Comparison of ENCODE assay signal across 8 cellular contexts in genomic region chr12:68364893-68365725, GRCh38. TPM values are rescaled to one million over a fixed set of nuclear protein-coding genes. Genes with fewer than 3 reads are reported as not detected.
DNase-seq lines count a peak whose midpoint lies in the region; ATAC-seq and TF ChIP-seq lines count a peak whose summit lies in the region.

No MANE protein-coding gene starts in this region.

- peaks cover 0 to 10% (median 0%) of the 10 kb centered on the region in 5 donors for H3K36me3 Mint-ChIP-seq in naive thymus-derived CD4-positive, alpha-beta T cell
- peaks cover 8% of the 10 kb centered on the region for H3K36me3 Mint-ChIP-seq in stimulated activated effector memory CD8-positive, alpha-beta T cell treated with anti-CD3 and anti-CD28 coated beads, Interleukin-12 subunit alpha, Interleukin-12 subunit beta, amount 100 ng/mL, for 72 hours

- H3K36me3 ChIP-seq in PC-9 (ENCODE audit: low read depth) (no peaks in the 10 kb centered on the region), fibroblast of lung (ENCODE audit: control insufficient read depth, insufficient read depth, low read length) (no peaks in the 10 kb centered on the region)
- no peaks in the 10 kb centered on the region for H3K36me3 ChIP-seq in naive thymus-derived CD4-positive, alpha-beta T cell (ENCODE audit: control insufficient read depth in 2 of 3, insufficient read depth in 3 of 3, low read length in 3 of 3)

- POLR2A ChIA-PET in PC-9 (lab: Charles Lee; ENCODE audit: unreplicated experiment): interaction anchor here (0.6 to 1.3 kb wide), 5 partner anchors 8 to 1862 kb away, joined by 3 to 8 read pairs (median 5); partner anchors contain the start of gene MDM1
- POLR2A ChIA-PET in naive thymus-derived CD4-positive, alpha-beta T cell (lab: Charles Lee): interaction anchor here (0.7 to 2.9 kb wide), 13 partner anchors 9 to 324 kb away, joined by 3 to 12 read pairs (median 4); partner anchors contain the start of gene RAP1B

- peak overlapping the region; percentile 86 to 97 (median 93) for H3K27ac Mint-ChIP-seq in naive thymus-derived CD4-positive, alpha-beta T cell
- H3K27ac Mint-ChIP-seq in stimulated activated effector memory CD8-positive, alpha-beta T cell treated with anti-CD3 and anti-CD28 coated beads, Interleukin-12 subunit alpha, Interleukin-12 subunit beta, amount 100 ng/mL, for 72 hours: peak overlapping the region; percentile 95

- H3K4me1 Mint-ChIP-seq in naive thymus-derived CD4-positive, alpha-beta T cell: peaks cover 56 to 84% (median 69%) of the 10 kb centered on the region in 7 donors
- H3K4me1 Mint-ChIP-seq in stimulated activated effector memory CD8-positive, alpha-beta T cell treated with anti-CD3 and anti-CD28 coated beads, Interleukin-12 subunit alpha, Interleukin-12 subunit beta, amount 100 ng/mL, for 72 hours: peaks cover 79% of the 10 kb centered on the region

- no peaks in the 10 kb centered on the region for H3K9me3 ChIP-seq in PC-9 (ENCODE audit: insufficient read depth, low read depth)
- no peaks in the 10 kb centered on the region for H3K9me3 ChIP-seq in fibroblast of lung (ENCODE audit: control insufficient read depth, insufficient read depth, low read depth, low read length)
- H3K9me3 ChIP-seq in naive thymus-derived CD4-positive, alpha-beta T cell (ENCODE audit: control insufficient read depth in 2 of 3, low read length in 3 of 3): no peaks in the 10 kb centered on the region

- intact Hi-C loops in PC-9 (cut with micrococcal nuclease; ENCODE audit: unreplicated experiment): loop anchor here (1.0 to 10.0 kb wide), 3 partner anchors 245 to 440 kb away; partner anchors contain the start of genes MDM2, NUP107 and RAP1B
- intact Hi-C loops in naive thymus-derived CD4-positive, alpha-beta T cell (cut with micrococcal nuclease): loop anchor here (1.0 to 5.0 kb wide), 17 partner anchors 8 to 444 kb away; partner anchors contain the start of genes MDM1 (in 2 of the 2), MDM2 (in 2 of the 2), RAP1B (in 1 of the 2) and SLC35E3 (in 1 of the 2)

- peak overlapping the region; percentile 51 for H3K9ac ChIP-seq in fibroblast of lung (ENCODE audit: insufficient read depth, low read length)

- peak overlapping the region; percentile 80 for H2AFZ ChIP-seq in PC-9
- peak overlapping the region; percentile 78 for H2AFZ ChIP-seq in fibroblast of lung (ENCODE audit: low read length)

- DNase-seq in AG09309 (ENCODE audit: low read depth): peak; percentile 99
- DNase-seq in PC-9: peak; percentile 93 to 95
- peak; percentile 87 to 91 for DNase-seq in activated T-cell treated with anti-CD3 and anti-CD28 coated beads, Interleukin-2, amount 50 U/mL, for 48 hours
- peak; percentile 97 to 99 for DNase-seq in fibroblast of lung (ENCODE audit: low read depth in 2 of 2)
- DNase-seq in naive thymus-derived CD4-positive, alpha-beta T cell: peak; percentile 52 to 85 (median 77)
- peak; percentile 72 to 96 for DNase-seq in stimulated activated effector memory CD8-positive, alpha-beta T cell treated with anti-CD3 and anti-CD28 coated beads, Interleukin-12 subunit alpha, Interleukin-12 subunit beta, amount 100 ng/mL, for 72 hours (ENCODE audit: low spot score in 2 of 2)

- peaks cover 0 to 1% (median 0%) of the 10 kb centered on the region in 11 donors for H3K9me3 Mint-ChIP-seq in naive thymus-derived CD4-positive, alpha-beta T cell
- peaks cover 5% of the 10 kb centered on the region for H3K9me3 Mint-ChIP-seq in stimulated activated effector memory CD8-positive, alpha-beta T cell treated with anti-CD3 and anti-CD28 coated beads, Interleukin-12 subunit alpha, Interleukin-12 subunit beta, amount 100 ng/mL, for 72 hours

- no peaks in the 10 kb centered on the region for H3K27me3 ChIP-seq in PC-9 (ENCODE audit: insufficient read depth, low read depth)
- no peaks in the 10 kb centered on the region for H3K27me3 ChIP-seq in fibroblast of lung (ENCODE audit: control insufficient read depth, insufficient read depth, low read length)
- H3K27me3 ChIP-seq in naive thymus-derived CD4-positive, alpha-beta T cell (ENCODE audit: control insufficient read depth in 2 of 2, insufficient read depth in 2 of 2, low read length in 2 of 2): no peaks in the 10 kb centered on the region

- H3K27ac ChIP-seq in PC-9: peak overlapping the region; percentile 87
- peak overlapping the region; percentile 81 for H3K27ac ChIP-seq in fibroblast of lung (ENCODE audit: insufficient read depth, low read length)
- H3K27ac ChIP-seq in naive thymus-derived CD4-positive, alpha-beta T cell (ENCODE audit: low read depth, low read length): peak overlapping the region; percentile 80

- CTCF ChIA-PET in PC-9 (lab: Charles Lee): no interaction called here
- CTCF ChIA-PET in naive thymus-derived CD4-positive, alpha-beta T cell (lab: Charles Lee): interaction anchor here (0.6 to 1.7 kb wide), 3 partner anchors 8 to 248 kb away, joined by 4 read pairs; no protein-coding TSS in a partner anchor

- peak; percentile 87 for ATAC-seq in GM19025 (IDR thresholded peaks at IDR 0.05; ENCODE audit: low read depth, unreplicated experiment)
- peak; percentile 77 for ATAC-seq in HG03159 (IDR thresholded peaks at IDR 0.05; ENCODE audit: unreplicated experiment)
- peak; percentile 86 for ATAC-seq in naive thymus-derived CD4-positive, alpha-beta T cell
- ATAC-seq in stimulated activated effector memory CD8-positive, alpha-beta T cell treated with anti-CD3 and anti-CD28 coated beads, Interleukin-12 subunit alpha, Interleukin-12 subunit beta, amount 100 ng/mL, for 72 hours: peak; percentile 95

- H3K79me2 ChIP-seq in PC-9 (ENCODE audit: low read depth) (no peaks in the 10 kb centered on the region), fibroblast of lung (ENCODE audit: control insufficient read depth, insufficient read depth, low read length) (no peaks in the 10 kb centered on the region)

- BruUV-seq in PC-9 (replicated peaks; lab: Mats Ljungman, UMichigan): no TSS peak

- no peaks in the 10 kb centered on the region for H3K9me2 ChIP-seq in PC-9 (ENCODE audit: insufficient read depth)

- TF ChIP-seq CTCF in AG09309 (IDR thresholded peaks at IDR 0.05; ENCODE audit: control insufficient read depth, insufficient read depth, low read depth, low read length, missing control alignments): no peak
- TF ChIP-seq CTCF in PC-9 (conservative IDR thresholded peaks at IDR 0.05): no peak
- peak in 1 of 2 donors; percentile 4 for TF ChIP-seq CTCF in fibroblast of lung (conservative IDR thresholded peaks at IDR 0.05 in 1 of 2, IDR thresholded peaks at IDR 0.05 in 1 of 2; ENCODE audit: low read depth in 1 of 2, low read length in 2 of 2)

- peaks cover 19% of the 10 kb centered on the region for H3F3A ChIP-seq in PC-9 (ENCODE audit: insufficient read depth, low read depth)

- H3K4me3 Mint-ChIP-seq in naive thymus-derived CD4-positive, alpha-beta T cell: peak overlapping the region; percentile 77 to 93 (median 87)
- peak overlapping the region; percentile 81 for H3K4me3 Mint-ChIP-seq in stimulated activated effector memory CD8-positive, alpha-beta T cell treated with anti-CD3 and anti-CD28 coated beads, Interleukin-12 subunit alpha, Interleukin-12 subunit beta, amount 100 ng/mL, for 72 hours

- peak overlapping the region; percentile 87 for H3K4me2 ChIP-seq in PC-9
- peak overlapping the region; percentile 72 for H3K4me2 ChIP-seq in fibroblast of lung (ENCODE audit: extremely low read depth, insufficient read depth, low read length)

- H3K4me1 ChIP-seq in PC-9 (replicated peaks; ENCODE audit: insufficient read depth): peaks cover 19% of the 10 kb centered on the region
- peaks cover 3% of the 10 kb centered on the region for H3K4me1 ChIP-seq in fibroblast of lung (ENCODE audit: control insufficient read depth, extremely low read depth, insufficient read depth, low read length)
- peaks cover 40 to 50% of the 10 kb centered on the region in 2 donors for H3K4me1 ChIP-seq in naive thymus-derived CD4-positive, alpha-beta T cell (ENCODE audit: control insufficient read depth in 2 of 2, insufficient read depth in 2 of 2, low read length in 2 of 2)

- no peaks in the 10 kb centered on the region for H3K27me3 Mint-ChIP-seq in naive thymus-derived CD4-positive, alpha-beta T cell

- H4K20me1 ChIP-seq in PC-9 (ENCODE audit: insufficient read depth): no peaks in the 10 kb centered on the region
- no peaks in the 10 kb centered on the region for H4K20me1 ChIP-seq in fibroblast of lung (ENCODE audit: control insufficient read depth, extremely low read depth, insufficient read depth, low read length)

- H3K4me3 ChIP-seq in AG09309 (ENCODE audit: control insufficient read depth, low read depth, low read length): peak overlapping the region; percentile 38
- peak overlapping the region; percentile 55 for H3K4me3 ChIP-seq in PC-9
- H3K4me3 ChIP-seq in fibroblast of lung (replicated peaks in 1 of 4; ENCODE audit: control extremely low read depth in 1 of 4, insufficient read depth in 1 of 4, low read depth in 3 of 4, low read length in 4 of 4): peak overlapping the region; percentile 6 to 49 (median 30)
- H3K4me3 ChIP-seq in naive thymus-derived CD4-positive, alpha-beta T cell (ENCODE audit: low read length): peak overlapping the region; percentile 57

RNA-seq across cellular contexts. Expression of gene MDM1, which starts 32.9 kb away (rescaled TPM):
- 9.5 and 14.0 TPM in 2 replicates for total RNA-seq in PC-9 (2021)
- total RNA-seq in fibroblast of lung: 12.4 and 12.8 TPM in 2 replicates
- polyA plus RNA-seq in fibroblast of lung: 5.0 and 7.4 TPM in 2 replicates
- 2.6 and 3.6 TPM in 2 replicates for polyA plus RNA-seq in fibroblast of lung (2012)
- 0.26 and 1.6 TPM in 2 replicates for polyA minus RNA-seq in fibroblast of lung (ENCODE audit: low replicate concordance)
- total RNA-seq in naive thymus-derived CD4-positive, alpha-beta T cell: 10 to 100 TPM; 16.2 to 38.4 (median 23.4) TPM
- 10 to 100 TPM; 19.9 to 22.2 TPM for polyA plus RNA-seq in naive thymus-derived CD4-positive, alpha-beta T cell

Comparison
In these comparisons a context has a peak if more than half of its experiments do, and no peak if none do; other contexts are left out.
1. Peak in every context shown above with its lines: DNase-seq, ATAC-seq, H3K4me3 ChIP-seq and H3K27ac ChIP-seq.